Comparison of ENCODE assay signal across 1 cellular context in the genomic region with DNA sequence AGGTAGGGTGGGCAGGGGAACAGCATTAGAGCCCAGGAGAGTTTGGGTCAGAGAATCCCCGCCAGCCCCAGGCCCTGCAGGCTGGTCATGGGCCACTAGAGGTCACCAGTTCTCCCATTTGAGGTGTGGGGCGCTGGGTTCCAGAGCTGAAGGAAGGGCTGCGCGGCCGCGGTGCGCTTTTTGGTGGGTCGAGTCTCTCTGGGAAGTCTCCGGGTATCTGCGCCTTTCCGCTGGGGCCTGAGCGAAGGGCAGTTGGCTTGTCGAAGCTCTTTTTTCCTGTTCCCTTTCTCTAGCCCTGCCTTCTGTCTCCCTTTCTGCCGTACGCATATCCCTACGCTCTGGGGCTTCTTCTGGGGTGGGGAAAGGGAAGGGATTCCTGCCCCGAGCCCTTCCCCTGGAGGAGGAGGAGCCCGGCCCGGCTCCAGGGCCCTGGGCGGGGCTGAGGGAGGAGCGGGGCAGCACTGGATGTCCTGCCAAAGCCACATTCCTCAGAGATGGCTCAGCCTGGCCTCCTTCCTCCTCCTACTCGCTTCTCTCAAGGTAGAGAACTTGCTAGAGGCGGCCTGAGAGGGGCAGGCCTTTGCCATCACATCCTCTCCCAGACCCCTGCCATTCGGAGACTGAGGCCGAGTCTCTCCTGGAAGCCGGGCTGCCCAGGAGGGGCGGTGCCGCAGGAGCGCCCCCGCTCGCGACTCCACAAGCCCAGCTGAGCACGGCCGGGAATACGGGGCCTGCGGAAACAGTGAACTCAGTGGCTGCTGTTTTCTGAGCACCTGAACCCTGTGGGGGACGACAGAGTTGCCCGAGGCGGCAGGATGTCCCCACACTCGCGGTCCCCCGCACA.
TF ChIP-seq lines count a peak whose summit lies in the region.

No MANE protein-coding gene starts in this region.

TF ChIP-seq in HepG2, 621 proteins besides CTCF, POLR2A, EP300 and RAD21 (continued from another document and continues in another):
- no peak; the same call in 1 of the 2 replicates for TF ChIP-seq SRY (CRISPR knock-in tag; IDR thresholded peaks at IDR 0.05)
- no peak for TF ChIP-seq ZNF883 (CRISPR knock-in tag; IDR thresholded peaks at IDR 0.05; ENCODE audit: not compliant biosample characterization)
- no peak for TF ChIP-seq ZNF484 (CRISPR knock-in tag; IDR thresholded peaks at IDR 0.05; ENCODE audit: borderline replicate concordance, low read depth)
- TF ChIP-seq NFE2L2 (IDR thresholded peaks at IDR 0.05; ENCODE audit: low read length) = no peak
- no peak for TF ChIP-seq ZNF652 (CRISPR knock-in tag; IDR thresholded peaks at IDR 0.05; ENCODE audit: borderline replicate concordance, low read depth)
- no peak for TF ChIP-seq ZNF430 (CRISPR knock-in tag; IDR thresholded peaks at IDR 0.05)
- no peak; the same call in 1 of the 2 replicates for TF ChIP-seq ZNF589 (CRISPR knock-in tag; conservative IDR thresholded peaks at IDR 0.05)
- TF ChIP-seq REXO4 (CRISPR knock-in tag; IDR thresholded peaks at IDR 0.05; ENCODE audit: borderline replicate concordance) = no peak
- TF ChIP-seq GATA4 (IDR thresholded peaks at IDR 0.05; ENCODE audit: borderline replicate concordance, low read depth) = peak; percentile 40; the same call in 1 of the 2 replicates
- TF ChIP-seq ZNF34 (CRISPR knock-in tag; IDR thresholded peaks at IDR 0.05; ENCODE audit: borderline replicate concordance) = no peak; the same call in 1 of the 2 replicates
- no peak for TF ChIP-seq ISX (CRISPR knock-in tag; conservative IDR thresholded peaks at IDR 0.05)
- no peak for TF ChIP-seq MLLT10 (CRISPR knock-in tag; IDR thresholded peaks at IDR 0.05)
- TF ChIP-seq NR1H2 (CRISPR knock-in tag; IDR thresholded peaks at IDR 0.05; ENCODE audit: borderline replicate concordance, low read depth) = no peak
- TF ChIP-seq, protein P1, sequence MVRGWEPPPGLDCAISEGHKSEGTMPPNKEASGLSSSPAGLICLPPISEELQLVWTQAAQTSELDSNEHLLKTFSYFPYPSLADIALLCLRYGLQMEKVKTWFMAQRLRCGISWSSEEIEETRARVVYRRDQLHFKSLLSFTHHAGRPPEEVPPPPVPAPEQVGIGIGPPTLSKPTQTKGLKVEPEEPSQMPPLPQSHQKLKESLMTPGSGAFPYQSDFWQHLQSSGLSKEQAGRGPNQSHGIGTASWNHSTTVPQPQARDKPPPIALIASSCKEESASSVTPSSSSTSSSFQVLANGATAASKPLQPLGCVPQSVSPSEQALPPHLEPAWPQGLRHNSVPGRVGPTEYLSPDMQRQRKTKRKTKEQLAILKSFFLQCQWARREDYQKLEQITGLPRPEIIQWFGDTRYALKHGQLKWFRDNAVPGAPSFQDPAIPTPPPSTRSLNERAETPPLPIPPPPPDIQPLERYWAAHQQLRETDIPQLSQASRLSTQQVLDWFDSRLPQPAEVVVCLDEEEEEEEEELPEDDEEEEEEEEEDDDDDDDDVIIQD (CRISPR knock-in tag; IDR thresholded peaks at IDR 0.05; ENCODE audit: low read depth) = peak; percentile 46; the same call in 1 of the 2 replicates
- no peak for TF ChIP-seq AGO1 (IDR thresholded peaks at IDR 0.05; ENCODE audit: low read depth, low read length, poor library complexity, severe bottlenecking)
- TF ChIP-seq ZNF350 (CRISPR knock-in tag; IDR thresholded peaks at IDR 0.05; ENCODE audit: borderline replicate concordance, low read depth) = no peak; the same call in 1 of the 2 replicates
- peak; percentile 84 for TF ChIP-seq ZNF501 (CRISPR knock-in tag; IDR thresholded peaks at IDR 0.05)
- TF ChIP-seq, protein P2, sequence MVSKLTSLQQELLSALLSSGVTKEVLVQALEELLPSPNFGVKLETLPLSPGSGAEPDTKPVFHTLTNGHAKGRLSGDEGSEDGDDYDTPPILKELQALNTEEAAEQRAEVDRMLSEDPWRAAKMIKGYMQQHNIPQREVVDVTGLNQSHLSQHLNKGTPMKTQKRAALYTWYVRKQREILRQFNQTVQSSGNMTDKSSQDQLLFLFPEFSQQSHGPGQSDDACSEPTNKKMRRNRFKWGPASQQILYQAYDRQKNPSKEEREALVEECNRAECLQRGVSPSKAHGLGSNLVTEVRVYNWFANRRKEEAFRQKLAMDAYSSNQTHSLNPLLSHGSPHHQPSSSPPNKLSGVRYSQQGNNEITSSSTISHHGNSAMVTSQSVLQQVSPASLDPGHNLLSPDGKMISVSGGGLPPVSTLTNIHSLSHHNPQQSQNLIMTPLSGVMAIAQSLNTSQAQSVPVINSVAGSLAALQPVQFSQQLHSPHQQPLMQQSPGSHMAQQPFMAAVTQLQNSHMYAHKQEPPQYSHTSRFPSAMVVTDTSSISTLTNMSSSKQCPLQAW (CRISPR knock-in tag; IDR thresholded peaks at IDR 0.05) = peak; percentile 12; the same call in 1 of the 2 replicates
- 0 out of 2 replicates have a peak, but pooled peaks have one; percentile 17 for TF ChIP-seq MEF2D (CRISPR knock-in tag; IDR thresholded peaks at IDR 0.05)
- TF ChIP-seq MBNL3 (CRISPR knock-in tag; conservative IDR thresholded peaks at IDR 0.05) = no peak
- no peak for TF ChIP-seq RXRA (CRISPR knock-in tag; IDR thresholded peaks at IDR 0.05)
- TF ChIP-seq ZNF232 (CRISPR knock-in tag; IDR thresholded peaks at IDR 0.05; ENCODE audit: borderline replicate concordance) = no peak
- TF ChIP-seq CENPX (CRISPR knock-in tag; IDR thresholded peaks at IDR 0.05) = no peak
- TF ChIP-seq, protein P3, sequence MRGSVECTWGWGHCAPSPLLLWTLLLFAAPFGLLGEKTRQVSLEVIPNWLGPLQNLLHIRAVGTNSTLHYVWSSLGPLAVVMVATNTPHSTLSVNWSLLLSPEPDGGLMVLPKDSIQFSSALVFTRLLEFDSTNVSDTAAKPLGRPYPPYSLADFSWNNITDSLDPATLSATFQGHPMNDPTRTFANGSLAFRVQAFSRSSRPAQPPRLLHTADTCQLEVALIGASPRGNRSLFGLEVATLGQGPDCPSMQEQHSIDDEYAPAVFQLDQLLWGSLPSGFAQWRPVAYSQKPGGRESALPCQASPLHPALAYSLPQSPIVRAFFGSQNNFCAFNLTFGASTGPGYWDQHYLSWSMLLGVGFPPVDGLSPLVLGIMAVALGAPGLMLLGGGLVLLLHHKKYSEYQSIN (CRISPR knock-in tag; IDR thresholded peaks at IDR 0.05; ENCODE audit: borderline replicate concordance) = no peak
- no peak for TF ChIP-seq HHEX (CRISPR knock-in tag; IDR thresholded peaks at IDR 0.05)
- TF ChIP-seq ZNF335 (CRISPR knock-in tag; IDR thresholded peaks at IDR 0.05) = no peak
- no peak for TF ChIP-seq ZSCAN25 (CRISPR knock-in tag; IDR thresholded peaks at IDR 0.05)
- TF ChIP-seq ARHGAP35 (CRISPR knock-in tag; IDR thresholded peaks at IDR 0.05; ENCODE audit: borderline replicate concordance) = no peak
- TF ChIP-seq HDAC2 (CRISPR knock-in tag; IDR thresholded peaks at IDR 0.05) = no peak
- TF ChIP-seq ZNF251 (CRISPR knock-in tag; IDR thresholded peaks at IDR 0.05) = no peak
- TF ChIP-seq, protein P4, sequence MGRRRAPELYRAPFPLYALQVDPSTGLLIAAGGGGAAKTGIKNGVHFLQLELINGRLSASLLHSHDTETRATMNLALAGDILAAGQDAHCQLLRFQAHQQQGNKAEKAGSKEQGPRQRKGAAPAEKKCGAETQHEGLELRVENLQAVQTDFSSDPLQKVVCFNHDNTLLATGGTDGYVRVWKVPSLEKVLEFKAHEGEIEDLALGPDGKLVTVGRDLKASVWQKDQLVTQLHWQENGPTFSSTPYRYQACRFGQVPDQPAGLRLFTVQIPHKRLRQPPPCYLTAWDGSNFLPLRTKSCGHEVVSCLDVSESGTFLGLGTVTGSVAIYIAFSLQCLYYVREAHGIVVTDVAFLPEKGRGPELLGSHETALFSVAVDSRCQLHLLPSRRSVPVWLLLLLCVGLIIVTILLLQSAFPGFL (CRISPR knock-in tag; IDR thresholded peaks at IDR 0.05) = no peak
- peak; percentile 14; the same call in 1 of the 3 replicates for TF ChIP-seq MXI1 (IDR thresholded peaks at IDR 0.05; ENCODE audit: borderline replicate concordance, low read depth, low read length)
- no peak for TF ChIP-seq SAFB2 (CRISPR knock-in tag; IDR thresholded peaks at IDR 0.05; ENCODE audit: borderline replicate concordance, low read depth)
- TF ChIP-seq, protein P5, sequence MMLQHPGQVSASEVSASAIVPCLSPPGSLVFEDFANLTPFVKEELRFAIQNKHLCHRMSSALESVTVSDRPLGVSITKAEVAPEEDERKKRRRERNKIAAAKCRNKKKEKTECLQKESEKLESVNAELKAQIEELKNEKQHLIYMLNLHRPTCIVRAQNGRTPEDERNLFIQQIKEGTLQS (CRISPR knock-in tag; IDR thresholded peaks at IDR 0.05) = peak; percentile 84
- no peak for TF ChIP-seq PITX1 (CRISPR knock-in tag; IDR thresholded peaks at IDR 0.05)
- no peak for TF ChIP-seq ZNF703 (CRISPR knock-in tag; IDR thresholded peaks at IDR 0.05; ENCODE audit: borderline replicate concordance)
- no peak for TF ChIP-seq NKX3-1 (CRISPR knock-in tag; IDR thresholded peaks at IDR 0.05)
- no peak for TF ChIP-seq HMG20A (CRISPR knock-in tag; IDR thresholded peaks at IDR 0.05; ENCODE audit: borderline replicate concordance)
- no peak for TF ChIP-seq IKZF4 (CRISPR knock-in tag; IDR thresholded peaks at IDR 0.05; ENCODE audit: borderline replicate concordance, low read depth, not compliant biosample characterization)
- no peak for TF ChIP-seq CBFB (CRISPR knock-in tag; IDR thresholded peaks at IDR 0.05)
- no peak for TF ChIP-seq SP140L (CRISPR knock-in tag; IDR thresholded peaks at IDR 0.05; ENCODE audit: borderline replicate concordance)
- no peak for TF ChIP-seq MAFK (conservative IDR thresholded peaks at IDR 0.05 in 1 of 2, IDR thresholded peaks at IDR 0.05 in 1 of 2; ENCODE audit: low read length in 2 of 2)
- TF ChIP-seq ZNF713 (CRISPR knock-in tag; IDR thresholded peaks at IDR 0.05) = no peak
- no peak for TF ChIP-seq ZNF720 (CRISPR knock-in tag; IDR thresholded peaks at IDR 0.05)
- no peak for TF ChIP-seq SSRP1 (CRISPR knock-in tag; IDR thresholded peaks at IDR 0.05)
- TF ChIP-seq, protein P6, sequence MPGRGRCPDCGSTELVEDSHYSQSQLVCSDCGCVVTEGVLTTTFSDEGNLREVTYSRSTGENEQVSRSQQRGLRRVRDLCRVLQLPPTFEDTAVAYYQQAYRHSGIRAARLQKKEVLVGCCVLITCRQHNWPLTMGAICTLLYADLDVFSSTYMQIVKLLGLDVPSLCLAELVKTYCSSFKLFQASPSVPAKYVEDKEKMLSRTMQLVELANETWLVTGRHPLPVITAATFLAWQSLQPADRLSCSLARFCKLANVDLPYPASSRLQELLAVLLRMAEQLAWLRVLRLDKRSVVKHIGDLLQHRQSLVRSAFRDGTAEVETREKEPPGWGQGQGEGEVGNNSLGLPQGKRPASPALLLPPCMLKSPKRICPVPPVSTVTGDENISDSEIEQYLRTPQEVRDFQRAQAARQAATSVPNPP (CRISPR knock-in tag; IDR thresholded peaks at IDR 0.05) = no peak
- TF ChIP-seq, protein P7, sequence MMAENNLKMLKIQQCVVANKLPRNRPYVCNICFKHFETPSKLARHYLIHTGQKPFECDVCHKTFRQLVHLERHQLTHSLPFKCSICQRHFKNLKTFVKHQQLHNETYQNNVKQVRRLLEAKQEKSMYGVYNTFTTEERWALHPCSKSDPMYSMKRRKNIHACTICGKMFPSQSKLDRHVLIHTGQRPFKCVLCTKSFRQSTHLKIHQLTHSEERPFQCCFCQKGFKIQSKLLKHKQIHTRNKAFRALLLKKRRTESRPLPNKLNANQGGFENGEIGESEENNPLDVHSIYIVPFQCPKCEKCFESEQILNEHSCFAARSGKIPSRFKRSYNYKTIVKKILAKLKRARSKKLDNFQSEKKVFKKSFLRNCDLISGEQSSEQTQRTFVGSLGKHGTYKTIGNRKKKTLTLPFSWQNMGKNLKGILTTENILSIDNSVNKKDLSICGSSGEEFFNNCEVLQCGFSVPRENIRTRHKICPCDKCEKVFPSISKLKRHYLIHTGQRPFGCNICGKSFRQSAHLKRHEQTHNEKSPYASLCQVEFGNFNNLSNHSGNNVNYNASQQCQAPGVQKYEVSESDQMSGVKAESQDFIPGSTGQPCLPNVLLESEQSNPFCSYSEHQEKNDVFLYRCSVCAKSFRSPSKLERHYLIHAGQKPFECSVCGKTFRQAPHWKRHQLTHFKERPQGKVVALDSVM (CRISPR knock-in tag; IDR thresholded peaks at IDR 0.05) = no peak
- TF ChIP-seq ONECUT2 (CRISPR knock-in tag; IDR thresholded peaks at IDR 0.05) = no peak
- TF ChIP-seq THAP11 (CRISPR knock-in tag; IDR thresholded peaks at IDR 0.05) = peak; percentile 6
- TF ChIP-seq ZNF598 (CRISPR knock-in tag; IDR thresholded peaks at IDR 0.05; ENCODE audit: borderline replicate concordance) = no peak
- TF ChIP-seq, protein P8, sequence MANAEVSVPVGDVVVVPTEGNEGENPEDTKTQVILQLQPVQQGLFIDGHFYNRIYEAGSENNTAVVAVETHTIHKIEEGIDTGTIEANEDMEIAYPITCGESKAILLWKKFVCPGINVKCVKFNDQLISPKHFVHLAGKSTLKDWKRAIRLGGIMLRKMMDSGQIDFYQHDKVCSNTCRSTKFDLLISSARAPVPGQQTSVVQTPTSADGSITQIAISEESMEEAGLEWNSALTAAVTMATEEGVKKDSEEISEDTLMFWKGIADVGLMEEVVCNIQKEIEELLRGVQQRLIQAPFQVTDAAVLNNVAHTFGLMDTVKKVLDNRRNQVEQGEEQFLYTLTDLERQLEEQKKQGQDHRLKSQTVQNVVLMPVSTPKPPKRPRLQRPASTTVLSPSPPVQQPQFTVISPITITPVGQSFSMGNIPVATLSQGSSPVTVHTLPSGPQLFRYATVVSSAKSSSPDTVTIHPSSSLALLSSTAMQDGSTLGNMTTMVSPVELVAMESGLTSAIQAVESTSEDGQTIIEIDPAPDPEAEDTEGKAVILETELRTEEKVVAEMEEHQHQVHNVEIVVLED (CRISPR knock-in tag; IDR thresholded peaks at IDR 0.05; ENCODE audit: borderline replicate concordance) = no peak
- TF ChIP-seq, protein P9, sequence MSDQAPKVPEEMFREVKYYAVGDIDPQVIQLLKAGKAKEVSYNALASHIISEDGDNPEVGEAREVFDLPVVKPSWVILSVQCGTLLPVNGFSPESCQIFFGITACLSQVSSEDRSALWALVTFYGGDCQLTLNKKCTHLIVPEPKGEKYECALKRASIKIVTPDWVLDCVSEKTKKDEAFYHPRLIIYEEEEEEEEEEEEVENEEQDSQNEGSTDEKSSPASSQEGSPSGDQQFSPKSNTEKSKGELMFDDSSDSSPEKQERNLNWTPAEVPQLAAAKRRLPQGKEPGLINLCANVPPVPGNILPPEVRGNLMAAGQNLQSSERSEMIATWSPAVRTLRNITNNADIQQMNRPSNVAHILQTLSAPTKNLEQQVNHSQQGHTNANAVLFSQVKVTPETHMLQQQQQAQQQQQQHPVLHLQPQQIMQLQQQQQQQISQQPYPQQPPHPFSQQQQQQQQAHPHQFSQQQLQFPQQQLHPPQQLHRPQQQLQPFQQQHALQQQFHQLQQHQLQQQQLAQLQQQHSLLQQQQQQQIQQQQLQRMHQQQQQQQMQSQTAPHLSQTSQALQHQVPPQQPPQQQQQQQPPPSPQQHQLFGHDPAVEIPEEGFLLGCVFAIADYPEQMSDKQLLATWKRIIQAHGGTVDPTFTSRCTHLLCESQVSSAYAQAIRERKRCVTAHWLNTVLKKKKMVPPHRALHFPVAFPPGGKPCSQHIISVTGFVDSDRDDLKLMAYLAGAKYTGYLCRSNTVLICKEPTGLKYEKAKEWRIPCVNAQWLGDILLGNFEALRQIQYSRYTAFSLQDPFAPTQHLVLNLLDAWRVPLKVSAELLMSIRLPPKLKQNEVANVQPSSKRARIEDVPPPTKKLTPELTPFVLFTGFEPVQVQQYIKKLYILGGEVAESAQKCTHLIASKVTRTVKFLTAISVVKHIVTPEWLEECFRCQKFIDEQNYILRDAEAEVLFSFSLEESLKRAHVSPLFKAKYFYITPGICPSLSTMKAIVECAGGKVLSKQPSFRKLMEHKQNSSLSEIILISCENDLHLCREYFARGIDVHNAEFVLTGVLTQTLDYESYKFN (CRISPR knock-in tag; conservative IDR thresholded peaks at IDR 0.05) = no peak
- no peak; the same call in 1 of the 2 replicates for TF ChIP-seq ZNF776 (CRISPR knock-in tag; IDR thresholded peaks at IDR 0.05)
